Comparison of ENCODE assay signal across 14 cellular contexts in genomic region chr15:90941038-90941437, GRCh38. TPM values are rescaled to one million over a fixed set of nuclear protein-coding genes. Genes with fewer than 3 reads are reported as not detected.
DNase-seq lines count a peak whose midpoint lies in the region; ATAC-seq and TF ChIP-seq lines count a peak whose summit lies in the region.
"Had no signal": no experiment of that assay in that cellular context is flagged by ENCODE, and none has a peak within 500 bp of the region (broad histone marks: within the 10 kb centered on the region; RNA-seq: fewer than 3 reads in every experiment).

No MANE protein-coding gene starts in this region.

- 100% methylated on average over 4 of the region's 4 CpGs for WGBS in mammary epithelial cell (ENCODE audit: low coverage, missing lambda C conversion rate)

- no peak for DNase-seq in MCF 10A (ENCODE audit: unreplicated experiment)
- no peak for DNase-seq in mammary epithelial cell
- no peak for DNase-seq in RWPE1 (ENCODE audit: low spot score)
- DNase-seq in effector memory CD8-positive, alpha-beta T cell, result no peak
- no peak for DNase-seq in stimulated activated effector memory CD8-positive, alpha-beta T cell treated with anti-CD3 and anti-CD28 coated beads, Interleukin-12 subunit alpha, Interleukin-12 subunit beta, amount 100 ng/mL, for 72 hours (ENCODE audit: low spot score in 2 of 2)
- no peak for DNase-seq in hypothalamus (lab: John Stamatoyannopoulos, UW)
- DNase-seq in Karpas-422, result no peak
- DNase-seq: DMS53, GF-D8, GM23248 had no signal

- H3K27ac Mint-ChIP-seq in MCF 10A (ENCODE audit: low read depth, unreplicated experiment), result peak overlapping the region; percentile 40
- H3K27ac Mint-ChIP-seq in effector memory CD8-positive, alpha-beta T cell, result peak overlapping the region; percentile 26 to 67
- H3K27ac Mint-ChIP-seq in stimulated activated effector memory CD8-positive, alpha-beta T cell treated with anti-CD3 and anti-CD28 coated beads, Interleukin-12 subunit alpha, Interleukin-12 subunit beta, amount 100 ng/mL, for 72 hours, result peak overlapping the region; percentile 76

- no peaks in the 10 kb centered on the region for H4K20me1 ChIP-seq in mammary epithelial cell (ENCODE audit: insufficient read depth, low read length)
- no peaks in the 10 kb centered on the region for H4K20me1 ChIP-seq in Karpas-422 (ENCODE audit: insufficient read depth, low read depth, low read length)

- H3K4me1 ChIP-seq in mammary epithelial cell (ENCODE audit: insufficient read depth, low read length) (peaks cover 5% of the 10 kb centered on the region), Karpas-422 (ENCODE audit: low read length) (peaks cover 10% of the 10 kb centered on the region)

- H3K27ac ChIP-seq in mammary epithelial cell (ENCODE audit: insufficient read depth, low read depth, low read length), result no peak overlapping the region
- peak overlapping the region; percentile 3; the same call in 1 of the 2 replicates for H3K27ac ChIP-seq in RWPE1
- no peak overlapping the region for H3K27ac ChIP-seq in Karpas-422 (ENCODE audit: low read length)
- H3K27ac ChIP-seq: 22Rv1, GM23248, HL-60 had no signal

- H3K36me3 Mint-ChIP-seq in MCF 10A (ENCODE audit: insufficient read depth, unreplicated experiment), result peaks cover 85% of the 10 kb centered on the region
- peaks cover 74% of the 10 kb centered on the region for H3K36me3 Mint-ChIP-seq in effector memory CD8-positive, alpha-beta T cell (ENCODE audit: insufficient read depth)
- peaks cover 99% of the 10 kb centered on the region for H3K36me3 Mint-ChIP-seq in stimulated activated effector memory CD8-positive, alpha-beta T cell treated with anti-CD3 and anti-CD28 coated beads, Interleukin-12 subunit alpha, Interleukin-12 subunit beta, amount 100 ng/mL, for 72 hours

- peaks cover 6% of the 10 kb centered on the region for H3K4me1 Mint-ChIP-seq in MCF 10A (ENCODE audit: insufficient read depth, unreplicated experiment)
- H3K4me1 Mint-ChIP-seq in effector memory CD8-positive, alpha-beta T cell (ENCODE audit: low read depth in 2 of 2), result peaks cover 7 to 10% of the 10 kb centered on the region in 2 donors
- H3K4me1 Mint-ChIP-seq in stimulated activated effector memory CD8-positive, alpha-beta T cell treated with anti-CD3 and anti-CD28 coated beads, Interleukin-12 subunit alpha, Interleukin-12 subunit beta, amount 100 ng/mL, for 72 hours, result peaks cover 8% of the 10 kb centered on the region

- no peak overlapping the region for H2AFZ ChIP-seq in mammary epithelial cell (ENCODE audit: low read depth, low read length)
- no peak overlapping the region for H2AFZ ChIP-seq in Karpas-422 (ENCODE audit: low read length)
- H2AFZ ChIP-seq: GM23248 had no signal

- BruUV-seq in MCF 10A (replicated peaks; lab: Mats Ljungman, UMichigan) (no TSS peak), mammary epithelial cell (replicated peaks; lab: Mats Ljungman, UMichigan) (no TSS peak)

- H3K9me3 ChIP-seq in mammary epithelial cell (replicated peaks; ENCODE audit: insufficient read depth, low read length) (no peaks in the 10 kb centered on the region), Karpas-422 (ENCODE audit: low read length) (no peaks in the 10 kb centered on the region)

- no peak overlapping the region for H3K4me3 Mint-ChIP-seq in MCF 10A (ENCODE audit: unreplicated experiment)
- no peak overlapping the region for H3K4me3 Mint-ChIP-seq in effector memory CD8-positive, alpha-beta T cell
- H3K4me3 Mint-ChIP-seq in stimulated activated effector memory CD8-positive, alpha-beta T cell treated with anti-CD3 and anti-CD28 coated beads, Interleukin-12 subunit alpha, Interleukin-12 subunit beta, amount 100 ng/mL, for 72 hours, result no peak overlapping the region

- no peaks in the 10 kb centered on the region for H3K9me3 Mint-ChIP-seq in MCF 10A (ENCODE audit: unreplicated experiment)
- no peaks in the 10 kb centered on the region for H3K9me3 Mint-ChIP-seq in effector memory CD8-positive, alpha-beta T cell
- no peaks in the 10 kb centered on the region for H3K9me3 Mint-ChIP-seq in stimulated activated effector memory CD8-positive, alpha-beta T cell treated with anti-CD3 and anti-CD28 coated beads, Interleukin-12 subunit alpha, Interleukin-12 subunit beta, amount 100 ng/mL, for 72 hours

- H3K27me3 ChIP-seq in mammary epithelial cell (ENCODE audit: insufficient read depth, low read length) (no peaks in the 10 kb centered on the region), Karpas-422 (ENCODE audit: low read length) (no peaks in the 10 kb centered on the region)

- intact Hi-C loops in MCF 10A (cut with micrococcal nuclease), result no loop called here
- intact Hi-C loops in mammary epithelial cell (cut with micrococcal nuclease), result no loop called here

- peaks cover 11% of the 10 kb centered on the region for H3K79me2 ChIP-seq in mammary epithelial cell (ENCODE audit: insufficient read depth, low read length)
- H3K79me2 ChIP-seq in Karpas-422 (ENCODE audit: low read length), result peaks cover 11% of the 10 kb centered on the region

- CTCF ChIA-PET in MCF 10A (lab: Yijun Ruan, JAX), result interaction anchor here (0.6 to 11.8 kb wide), 4 partner anchors 9 to 331 kb away, joined by 4 to 116 read pairs (median 56); partner anchors contain the start of genes HDDC3, RCCD1 and UNC45A
- CTCF ChIA-PET in mammary epithelial cell (lab: Charles Lee; ENCODE audit: low non-redundant PET), result no interaction called here
- CTCF ChIA-PET in RWPE1 (lab: Yijun Ruan, JAX), result interaction anchor here (0.7 to 2.5 kb wide), 2 partner anchors 9 to 16 kb away, joined by 3 to 8 read pairs; partner anchors contain the start of gene HDDC3

- TF ChIP-seq CTCF in MCF 10A (IDR thresholded peaks at IDR 0.05; ENCODE audit: unreplicated experiment), result no peak
- no peak for TF ChIP-seq CTCF in mammary epithelial cell (conservative IDR thresholded peaks at IDR 0.05 in 1 of 2, IDR thresholded peaks at IDR 0.05 in 1 of 2; ENCODE audit: extremely low read depth in 1 of 2, insufficient read depth in 1 of 2, low read depth in 1 of 2, low read length in 2 of 2)
- no peak for TF ChIP-seq CTCF in RWPE1 (conservative IDR thresholded peaks at IDR 0.05; ENCODE audit: low read depth)

- H3K9me2 ChIP-seq in Karpas-422 (replicated peaks; ENCODE audit: insufficient read depth, low read length), result no peaks in the 10 kb centered on the region

- H3K27me3 Mint-ChIP-seq in MCF 10A (ENCODE audit: insufficient read depth, unreplicated experiment), result no peaks in the 10 kb centered on the region
- H3K27me3 Mint-ChIP-seq in effector memory CD8-positive, alpha-beta T cell, result no peaks in the 10 kb centered on the region

- no peak overlapping the region for H3K4me2 ChIP-seq in mammary epithelial cell (ENCODE audit: insufficient read depth, low read depth, low read length)
- H3K4me2 ChIP-seq in Karpas-422 (ENCODE audit: low read depth, low read length, poor library complexity, severe bottlenecking), result no peak overlapping the region

- POLR2A ChIA-PET in MCF 10A (lab: Yijun Ruan, JAX), result interaction anchor here (1.0 to 1.7 kb wide), 3 partner anchors 9 to 77 kb away, joined by 3 to 4 read pairs (median 3); partner anchors contain the start of gene HDDC3
- POLR2A ChIA-PET in RWPE1 (lab: Yijun Ruan, JAX; ENCODE audit: low non-redundant PET), result no interaction called here

- no peak overlapping the region for H3K9ac ChIP-seq in mammary epithelial cell (ENCODE audit: insufficient read depth, low read length)
- H3K9ac ChIP-seq in Karpas-422 (ENCODE audit: low read length), result no peak overlapping the region
- H3K9ac ChIP-seq: GM23248 had no signal

- in situ Hi-C loops in mammary epithelial cell (cut with MboI; ENCODE audit: low sequenced_read_pairs in 2 of 2), result no loop called here

- H3K4me3 ChIP-seq in mammary epithelial cell (replicated peaks in 1 of 3; ENCODE audit: insufficient read depth in 1 of 3, low read depth in 2 of 3, low read length in 3 of 3) (no peak overlapping the region), Karpas-422 (ENCODE audit: low read length) (no peak overlapping the region)
- H3K4me3 ChIP-seq: GM23248 had no signal

- ATAC-seq in effector memory CD8-positive, alpha-beta T cell (replicated peaks), result no peak
- ATAC-seq in stimulated activated effector memory CD8-positive, alpha-beta T cell treated with anti-CD3 and anti-CD28 coated beads, Interleukin-12 subunit alpha, Interleukin-12 subunit beta, amount 100 ng/mL, for 72 hours, result no peak
- ATAC-seq in GM19351 (IDR thresholded peaks at IDR 0.05; ENCODE audit: unreplicated experiment), result no peak
- ATAC-seq: HCT116 had no signal

- peaks cover 31% of the 10 kb centered on the region for H3K36me3 ChIP-seq in mammary epithelial cell (ENCODE audit: insufficient read depth, low read length)
- H3K36me3 ChIP-seq in Karpas-422 (ENCODE audit: insufficient read depth, low read length), result peaks cover 22% of the 10 kb centered on the region

- dilution Hi-C loops in mammary epithelial cell (cut with HindIII; ENCODE audit: low sequenced_read_pairs), result no loop called here

RNA-seq across cellular contexts. Expression of gene UNC45A, which starts 6.0 kb away (rescaled TPM):
- total RNA-seq in MCF 10A (2022) (61.7 and 63.1 TPM in 2 replicates), mammary epithelial cell (10 to 100 TPM; 76.7 to 86.2 TPM)
- polyA plus RNA-seq in mammary epithelial cell, result 64.5 TPM
- polyA minus RNA-seq in mammary epithelial cell, result 55.1 TPM
- total RNA-seq in Karpas-422 (2014; rRNA removed; shearing (Covaris generic); ENCODE audit: low replicate concordance), result 25.1 and 58.0 TPM in 2 replicates

RNA-seq across cellular contexts. Expression of gene HDDC3, which starts 8.7 kb away (rescaled TPM):
- total RNA-seq in MCF 10A (2022) (23.6 and 25.5 TPM in 2 replicates), mammary epithelial cell (10 to 100 TPM; 10.5 to 16.2 TPM)
- 12.7 TPM for polyA plus RNA-seq in mammary epithelial cell
- polyA minus RNA-seq in mammary epithelial cell, result not detected
- 15.9 and 39.1 TPM in 2 replicates for total RNA-seq in Karpas-422 (2014; rRNA removed; shearing (Covaris generic); ENCODE audit: low replicate concordance)

RNA-seq across cellular contexts. Expression of gene RCCD1, which starts 13.6 kb away (rescaled TPM):
- 21.5 and 29.0 TPM in 2 replicates for total RNA-seq in MCF 10A (2022)
- total RNA-seq in mammary epithelial cell, result 10 to 100 TPM; 10.0 to 14.7 TPM
- polyA plus RNA-seq in mammary epithelial cell, result 6.5 TPM
- 1.4 TPM for polyA minus RNA-seq in mammary epithelial cell
- total RNA-seq in Karpas-422 (2014; rRNA removed; shearing (Covaris generic); ENCODE audit: low replicate concordance), result 25.3 and 32.9 TPM in 2 replicates

RNA-seq across cellular contexts. Expression of gene MAN2A2, which starts 37.9 kb away (rescaled TPM):
- total RNA-seq in MCF 10A (2022) (42.1 and 42.4 TPM in 2 replicates), mammary epithelial cell (10 to 100 TPM; 11.5 to 12.5 TPM)
- 8.7 TPM for polyA plus RNA-seq in mammary epithelial cell
- 46.6 TPM for polyA minus RNA-seq in mammary epithelial cell
- 27.4 and 60.8 TPM in 2 replicates for total RNA-seq in Karpas-422 (2014; rRNA removed; shearing (Covaris generic); ENCODE audit: low replicate concordance)

RNA-seq across cellular contexts. Expression of gene PRC1, which starts 53.3 kb away (rescaled TPM):
- 83.1 and 125 TPM in 2 replicates for total RNA-seq in MCF 10A (2022)
- 100 to 1,000 TPM in 1 of 2 donors, 1 to 10 TPM in 1; 4.5 to 100 TPM for total RNA-seq in mammary epithelial cell
- 169 TPM for polyA plus RNA-seq in mammary epithelial cell
- polyA minus RNA-seq in mammary epithelial cell, result 175 TPM
- total RNA-seq in Karpas-422 (2014; rRNA removed; shearing (Covaris generic); ENCODE audit: low replicate concordance), result 87.5 and 95.5 TPM in 2 replicates
